36 cellular contexts compared by ENCODE assay signal in the genomic region with DNA sequence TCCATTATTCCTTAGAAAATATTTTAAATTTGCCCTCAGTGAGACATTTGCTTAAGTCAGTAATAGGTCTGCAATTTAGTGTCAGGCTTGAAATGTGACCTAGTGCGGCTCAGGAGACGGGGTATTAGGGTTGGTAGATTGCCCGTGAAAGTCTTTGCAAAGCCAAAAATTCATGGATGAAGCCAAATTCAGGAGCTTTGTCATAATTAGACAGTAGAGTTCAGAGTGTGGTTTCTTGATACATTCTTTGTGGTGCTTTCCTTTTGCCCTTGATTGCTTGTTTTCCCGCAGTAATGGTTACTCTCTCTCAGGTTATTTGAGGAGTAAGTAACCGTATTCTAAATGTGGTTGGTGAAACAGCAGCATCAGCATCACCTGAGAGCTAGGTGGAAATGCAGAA.
"Had no signal": no experiment of that assay in that cellular context is flagged by ENCODE, and none has a peak within 500 bp of the region (broad histone marks: within the 10 kb centered on the region; RNA-seq: fewer than 3 reads in every experiment).

No MANE protein-coding gene starts in this region.

- H3K36me3 ChIP-seq: breast epithelium, cardiac muscle cell, gastrocnemius medialis, WERI-Rb-1 had no signal

- H3K27me3 ChIP-seq: ascending aorta, breast epithelium, cardiac muscle cell, dorsolateral prefrontal cortex, foreskin keratinocyte, gastrocnemius medialis, heart left ventricle had no signal

- H3K27ac Mint-ChIP-seq: activated CD4-positive, alpha-beta memory T cell treated with anti-CD3 and anti-CD28 coated beads, Interleukin-2, amount 10 ng/mL, durations not matched to agents 7 days and 5 days; activated CD4-positive, alpha-beta T cell treated with anti-CD3 and anti-CD28 coated beads for 36 hours; activated CD4-positive, alpha-beta T cell treated with anti-CD3 and anti-CD28 coated beads, Interleukin-2, amount 10 ng/mL, durations not matched to agents 7 days and 5 days; activated naive CD4-positive, alpha-beta T cell treated with anti-CD3 and anti-CD28 coated beads, Interleukin-2, amount 10 ng/mL, durations not matched to agents 7 days and 5 days; activated naive CD4-positive, alpha-beta T cell treated with anti-CD3 and anti-CD28 coated beads, Interleukin-2, amount 50 U/mL, for 72 hours; activated naive CD8-positive, alpha-beta T cell treated with anti-CD3 and anti-CD28 coated beads, Interleukin-2, amount 10 ng/mL, durations not matched to agents 7 days and 5 days; activated T-cell treated with anti-CD3 and anti-CD28 coated beads, Interleukin-2, amount 50 U/mL, for 24 hours; activated T-cell treated with anti-CD3 and anti-CD28 coated beads, Interleukin-2, amount 50 U/mL, for 72 hours; dendritic cell treated with granulocyte-macrophage colony-stimulating factor and Interleukin-4, amounts not matched to agents 40 ng/mL and 50 ng/mL, for 4 days; endodermal cell; T-helper 17 cell; T-helper 2 cell treated with Interferon-gamma antibody and Interleukin-4, amounts not matched to agents 5 μg/mL and 100 μg/mL, for 36 hours had no signal

- H3K4me1 ChIP-seq: breast epithelium, foreskin keratinocyte had no signal

- H3K4me1 Mint-ChIP-seq: activated CD4-positive, alpha-beta memory T cell treated with anti-CD3 and anti-CD28 coated beads, Interleukin-2, amount 10 ng/mL, durations not matched to agents 7 days and 5 days; activated CD4-positive, alpha-beta T cell treated with anti-CD3 and anti-CD28 coated beads for 36 hours; activated CD4-positive, alpha-beta T cell treated with anti-CD3 and anti-CD28 coated beads, Interleukin-2, amount 10 ng/mL, durations not matched to agents 7 days and 5 days; activated naive CD4-positive, alpha-beta T cell treated with anti-CD3 and anti-CD28 coated beads, Interleukin-2, amount 10 ng/mL, durations not matched to agents 7 days and 5 days had no signal

- H3K4me3 ChIP-seq: ascending aorta, breast epithelium, cardiac muscle cell, coronary artery, gastrocnemius medialis, heart left ventricle had no signal

- ATAC-seq: activated CD4-positive, alpha-beta T cell treated with anti-CD3 and anti-CD28 coated beads for 36 hours; activated naive CD4-positive, alpha-beta T cell treated with anti-CD3 and anti-CD28 coated beads, Interleukin-2, amount 50 U/mL, for 72 hours; activated T-cell treated with anti-CD3 and anti-CD28 coated beads, Interleukin-2, amount 50 U/mL, for 72 hours; esophagus mucosa; foreskin keratinocyte; gastrocnemius medialis; heart left ventricle; T-helper 17 cell had no signal

- H3K4me3 Mint-ChIP-seq: activated CD4-positive, alpha-beta memory T cell treated with anti-CD3 and anti-CD28 coated beads, Interleukin-2, amount 10 ng/mL, durations not matched to agents 7 days and 5 days; activated CD4-positive, alpha-beta T cell treated with anti-CD3 and anti-CD28 coated beads for 36 hours; activated CD4-positive, alpha-beta T cell treated with anti-CD3 and anti-CD28 coated beads, Interleukin-2, amount 10 ng/mL, durations not matched to agents 7 days and 5 days; activated naive CD4-positive, alpha-beta T cell treated with anti-CD3 and anti-CD28 coated beads, Interleukin-2, amount 10 ng/mL, durations not matched to agents 7 days and 5 days; activated naive CD8-positive, alpha-beta T cell treated with anti-CD3 and anti-CD28 coated beads, Interleukin-2, amount 10 ng/mL, durations not matched to agents 7 days and 5 days; activated T-cell treated with anti-CD3 and anti-CD28 coated beads, Interleukin-2, amount 50 U/mL, for 24 hours; activated T-cell treated with anti-CD3 and anti-CD28 coated beads, Interleukin-2, amount 50 U/mL, for 72 hours; brain; dendritic cell treated with granulocyte-macrophage colony-stimulating factor and Interleukin-4, amounts not matched to agents 40 ng/mL and 50 ng/mL, for 4 days; endodermal cell; T-helper 17 cell; T-helper 2 cell treated with Interferon-gamma antibody and Interleukin-4, amounts not matched to agents 5 μg/mL and 100 μg/mL, for 36 hours had no signal

- H3K9me3 Mint-ChIP-seq: activated CD4-positive, alpha-beta memory T cell treated with anti-CD3 and anti-CD28 coated beads, Interleukin-2, amount 10 ng/mL, durations not matched to agents 7 days and 5 days; activated CD4-positive, alpha-beta T cell treated with anti-CD3 and anti-CD28 coated beads, Interleukin-2, amount 10 ng/mL, durations not matched to agents 7 days and 5 days; activated naive CD4-positive, alpha-beta T cell treated with anti-CD3 and anti-CD28 coated beads, Interleukin-2, amount 10 ng/mL, durations not matched to agents 7 days and 5 days; activated naive CD4-positive, alpha-beta T cell treated with anti-CD3 and anti-CD28 coated beads, Interleukin-2, amount 50 U/mL, for 72 hours; activated naive CD8-positive, alpha-beta T cell treated with anti-CD3 and anti-CD28 coated beads, Interleukin-2, amount 10 ng/mL, durations not matched to agents 7 days and 5 days; activated T-cell treated with anti-CD3 and anti-CD28 coated beads, Interleukin-2, amount 50 U/mL, for 24 hours; activated T-cell treated with anti-CD3 and anti-CD28 coated beads, Interleukin-2, amount 50 U/mL, for 72 hours; brain; dendritic cell treated with granulocyte-macrophage colony-stimulating factor and Interleukin-4, amounts not matched to agents 40 ng/mL and 50 ng/mL, for 4 days; endodermal cell; T-helper 2 cell treated with Interferon-gamma antibody and Interleukin-4, amounts not matched to agents 5 μg/mL and 100 μg/mL, for 36 hours had no signal

- H3K27ac ChIP-seq: ascending aorta, breast epithelium, cardiac muscle cell, coronary artery, foreskin keratinocyte, gastrocnemius medialis, heart left ventricle, WERI-Rb-1 had no signal

- H3K27me3 Mint-ChIP-seq: activated CD4-positive, alpha-beta memory T cell treated with anti-CD3 and anti-CD28 coated beads, Interleukin-2, amount 10 ng/mL, durations not matched to agents 7 days and 5 days; activated CD4-positive, alpha-beta T cell treated with anti-CD3 and anti-CD28 coated beads for 36 hours; activated CD4-positive, alpha-beta T cell treated with anti-CD3 and anti-CD28 coated beads, Interleukin-2, amount 10 ng/mL, durations not matched to agents 7 days and 5 days; activated naive CD4-positive, alpha-beta T cell treated with anti-CD3 and anti-CD28 coated beads, Interleukin-2, amount 10 ng/mL, durations not matched to agents 7 days and 5 days; activated naive CD8-positive, alpha-beta T cell treated with anti-CD3 and anti-CD28 coated beads, Interleukin-2, amount 10 ng/mL, durations not matched to agents 7 days and 5 days; activated T-cell treated with anti-CD3 and anti-CD28 coated beads, Interleukin-2, amount 50 U/mL, for 24 hours; brain; dendritic cell treated with granulocyte-macrophage colony-stimulating factor and Interleukin-4, amounts not matched to agents 40 ng/mL and 50 ng/mL, for 4 days; T-helper 17 cell had no signal

- DNase-seq: activated CD4-positive, alpha-beta memory T cell treated with anti-CD3 and anti-CD28 coated beads, Interleukin-2, amount 10 ng/mL, durations not matched to agents 7 days and 5 days; activated CD4-positive, alpha-beta T cell treated with anti-CD3 and anti-CD28 coated beads for 36 hours; activated CD4-positive, alpha-beta T cell treated with anti-CD3 and anti-CD28 coated beads, Interleukin-2, amount 10 ng/mL, durations not matched to agents 7 days and 5 days; activated CD4-positive, alpha-beta T cell treated with anti-CD3 and anti-CD28 coated beads, Interleukin-2, amount 50 U/mL, for 4 hours; activated CD4-positive, CD25-positive, alpha-beta regulatory T cell; activated CD4-positive, CD25-positive, alpha-beta regulatory T cell treated with anti-CD3 and anti-CD28 coated beads, Interleukin-2, amount 50 U/mL, for 72 hours; activated CD8-positive, alpha-beta memory T cell treated with anti-CD3 and anti-CD28 coated beads, Interleukin-2, amount 50 U/mL, for 48 hours; activated gamma-delta T cell; activated naive CD4-positive, alpha-beta T cell; activated naive CD4-positive, alpha-beta T cell treated with anti-CD3 and anti-CD28 coated beads, Interleukin-2, amount 10 ng/mL, durations not matched to agents 7 days and 5 days; activated naive CD8-positive, alpha-beta T cell treated with anti-CD3 and anti-CD28 coated beads, Interleukin-2, amount 10 ng/mL, durations not matched to agents 7 days and 5 days; activated T-cell treated with anti-CD3 and anti-CD28 coated beads for 4 hours; activated T-cell treated with anti-CD3 and anti-CD28 coated beads, Interleukin-2, amount 50 U/mL, for 24 hours; activated T-cell treated with anti-CD3 and anti-CD28 coated beads, Interleukin-2, amount 50 U/mL, for 72 hours; central memory CD4-positive, alpha-beta T cell; cerebellar nuclear complex; dorsolateral prefrontal cortex; effector memory CD4-positive, alpha-beta T cell; endodermal cell; foreskin keratinocyte; gastrocnemius medialis; glutamatergic neuron; heart left ventricle; T-helper 1 cell; T-helper 17 cell; T1000; WERI-Rb-1 had no signal
